8 cellular contexts compared by ENCODE assay signal in the genomic region with DNA sequence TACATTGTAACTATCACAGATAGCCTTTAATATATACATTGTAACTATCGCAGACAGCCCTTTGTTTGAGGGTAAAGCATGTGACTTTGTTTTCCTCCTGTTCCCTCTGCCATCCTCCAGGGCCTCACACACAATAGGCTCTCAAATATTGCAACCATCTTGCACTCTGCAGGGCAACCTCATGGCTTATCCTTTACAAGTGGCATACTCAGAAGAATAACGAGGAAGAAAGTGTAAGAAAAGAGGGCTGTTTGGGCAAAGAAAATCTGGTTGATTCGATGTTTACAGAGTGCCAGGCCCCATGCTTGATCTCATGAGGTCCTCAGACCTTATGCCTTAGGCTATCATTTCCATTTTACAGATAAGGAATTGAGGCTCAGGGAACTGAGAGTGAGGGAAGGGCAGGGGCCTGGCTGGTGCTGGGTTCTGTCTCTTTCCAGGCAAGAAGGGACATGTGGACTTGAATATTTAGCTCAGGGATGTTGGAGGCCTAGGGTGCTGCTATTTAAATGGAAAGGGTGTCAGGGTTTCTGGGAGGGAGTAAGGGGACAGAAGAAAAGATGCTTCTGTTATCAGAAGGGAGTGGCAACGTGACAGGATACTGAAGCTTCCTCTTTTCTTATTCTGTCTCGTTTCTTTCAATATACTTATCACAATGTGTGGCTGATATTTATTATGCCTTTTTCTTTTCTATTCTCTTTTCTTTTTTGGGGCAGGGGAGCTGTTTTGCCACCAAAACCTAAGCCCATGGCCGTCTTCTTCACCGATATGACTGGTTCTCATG. TPM values are rescaled to one million over a fixed set of nuclear protein-coding genes. Genes with fewer than 3 reads are reported as not detected.
DNase-seq lines count a peak whose midpoint lies in the region; ATAC-seq and TF ChIP-seq lines count a peak whose summit lies in the region.

No MANE protein-coding gene starts in this region.

- CTCF ChIA-PET in activated CD8-positive, alpha-beta T cell treated with anti-CD3 and anti-CD28 coated beads for 36 hours (lab: Charles Lee), result interaction anchor here (1.4 to 1.7 kb wide), 3 partner anchors 8 to 71 kb away, joined by 3 to 13 read pairs (median 6); no protein-coding TSS in a partner anchor

- no peaks in the 10 kb centered on the region for H3K9me3 Mint-ChIP-seq in activated CD8-positive, alpha-beta T cell treated with anti-CD3 and anti-CD28 coated beads for 36 hours

- H3K27me3 ChIP-seq in heart left ventricle (peaks cover 0 to 5% (median 0%) of the 10 kb centered on the region in 9 donors), kidney epithelial cell (ENCODE audit: control insufficient read depth, insufficient read depth, low read length) (no peaks in the 10 kb centered on the region), upper lobe of right lung (no peaks in the 10 kb centered on the region)

- peak overlapping the region; percentile 92 for H3K27ac Mint-ChIP-seq in activated CD8-positive, alpha-beta T cell treated with anti-CD3 and anti-CD28 coated beads for 36 hours

- H3K27me3 Mint-ChIP-seq in activated CD8-positive, alpha-beta T cell treated with anti-CD3 and anti-CD28 coated beads for 36 hours, result no peaks in the 10 kb centered on the region

- H3K36me3 Mint-ChIP-seq in activated CD8-positive, alpha-beta T cell treated with anti-CD3 and anti-CD28 coated beads for 36 hours (ENCODE audit: low read depth), result peaks cover under 1% of the 10 kb centered on the region

- 38 to 44% (median 42%) methylated on average over 7 of the region's 7 CpGs for WGBS in heart left ventricle, 4 donors

- H3K36me3 ChIP-seq in heart left ventricle, result no peaks in the 10 kb centered on the region
- no peaks in the 10 kb centered on the region for H3K36me3 ChIP-seq in kidney epithelial cell (ENCODE audit: control insufficient read depth, insufficient read depth, low read length)
- H3K36me3 ChIP-seq in upper lobe of right lung, result no peaks in the 10 kb centered on the region

- no peak for TF ChIP-seq POLR2A in heart left ventricle (IDR thresholded peaks at IDR 0.05)

- peaks cover 30% of the 10 kb centered on the region for H3K4me1 Mint-ChIP-seq in activated CD8-positive, alpha-beta T cell treated with anti-CD3 and anti-CD28 coated beads for 36 hours (ENCODE audit: low read depth)

- H3K9me3 ChIP-seq in heart left ventricle (no peaks in the 10 kb centered on the region), upper lobe of right lung (no peaks in the 10 kb centered on the region)

- H3K4me1 ChIP-seq in heart left ventricle (peaks cover 0 to 35% (median 30%) of the 10 kb centered on the region in 12 donors), upper lobe of right lung (peaks cover 23% of the 10 kb centered on the region)

- H3K27ac ChIP-seq in heart left ventricle, result peak overlapping the region in 4 of 12 donors; percentile 83 to 94 (median 88)
- no peak overlapping the region for H3K27ac ChIP-seq in upper lobe of right lung

- ATAC-seq in heart left ventricle (no peak), left cardiac atrium (no peak), upper lobe of right lung (no peak), HG03565 (IDR thresholded peaks at IDR 0.05; ENCODE audit: unreplicated experiment) (no peak)
- ATAC-seq in activated CD8-positive, alpha-beta T cell treated with anti-CD3 and anti-CD28 coated beads for 36 hours, result no peak

- POLR2A ChIA-PET in activated CD8-positive, alpha-beta T cell treated with anti-CD3 and anti-CD28 coated beads for 36 hours (lab: Charles Lee), result interaction anchor here (0.6 to 1.7 kb wide), 7 partner anchors 9 to 73 kb away, joined by 3 to 11 read pairs (median 3); no protein-coding TSS in a partner anchor

- DNase-seq in heart left ventricle, result no peak
- no peak for DNase-seq in left cardiac atrium
- no peak for DNase-seq in activated CD8-positive, alpha-beta T cell treated with anti-CD3 and anti-CD28 coated beads for 36 hours
- DNase-seq in kidney epithelial cell (ENCODE audit: low read depth), result no peak
- no peak for DNase-seq in upper lobe of right lung
- no peak for DNase-seq in stimulated activated CD4-positive, alpha-beta T cell treated with anti-CD3 and anti-CD28 coated beads, Interleukin-15, amount 100 ng/mL, for 24 hours
- no peak for DNase-seq in activated CD8-positive, alpha-beta memory T cell treated with anti-CD3 and anti-CD28 coated beads, Interleukin-2, amount 50 U/mL, for 4 hours

- H3K4me3 ChIP-seq in heart left ventricle (peak overlapping the region in 11 of 12 donors; percentile 52 to 97 (median 85)), kidney epithelial cell (ENCODE audit: low read depth, low read length) (peak overlapping the region; percentile 99), upper lobe of right lung (peak overlapping the region; percentile 98)

- intact Hi-C loops in heart left ventricle (cut with DNase I) (no loop called here), left cardiac atrium (cut with DNase I) (loop anchor here in 1 of 2 donors (10.0 kb wide), 1 partner anchor 139 kb away; the partner anchor contains the start of gene EFCAB6), upper lobe of right lung (cut with DNase I) (no loop called here)
- intact Hi-C loops in activated CD8-positive, alpha-beta T cell treated with anti-CD3 and anti-CD28 coated beads for 36 hours (cut with micrococcal nuclease), result no loop called here

- no peak for TF ChIP-seq CTCF in heart left ventricle (IDR thresholded peaks at IDR 0.05)
- no peak for TF ChIP-seq CTCF in activated CD8-positive, alpha-beta T cell treated with anti-CD3 and anti-CD28 coated beads for 36 hours (IDR thresholded peaks at IDR 0.05)
- no peak for TF ChIP-seq CTCF in kidney epithelial cell (IDR thresholded peaks at IDR 0.05; ENCODE audit: insufficient read depth, low read length, poor library complexity, severe bottlenecking)
- no peak for TF ChIP-seq CTCF in upper lobe of right lung (IDR thresholded peaks at IDR 0.05)

- H3K4me3 Mint-ChIP-seq in activated CD8-positive, alpha-beta T cell treated with anti-CD3 and anti-CD28 coated beads for 36 hours, result peak overlapping the region; percentile 91

RNA-seq across cellular contexts. Expression of gene SAMM50, which starts 1.1 kb away (rescaled TPM):
- total RNA-seq in heart left ventricle, result 10 to 100 TPM; 53.2 to 74.8 (median 68.5) TPM
- polyA plus RNA-seq in heart left ventricle, result 10 to 100 TPM; 32.5 to 54.7 TPM
- 10 to 100 TPM; 55.5 to 67.6 TPM for total RNA-seq in left cardiac atrium
- 10 to 100 TPM; 41.7 to 42.2 TPM for total RNA-seq in activated CD8-positive, alpha-beta T cell treated with anti-CD3 and anti-CD28 coated beads for 36 hours
- total RNA-seq in kidney epithelial cell, result 36.6 and 41.4 TPM in 2 replicates
- 25.7 TPM for total RNA-seq in upper lobe of right lung

RNA-seq across cellular contexts. Expression of gene PNPLA3, which starts 30.6 kb away (rescaled TPM):
- total RNA-seq in heart left ventricle (1 to 10 TPM in 1 of 9 donors, under 1 TPM in 3, not detected in 5; 0.16 to 1.9 (median 0.23) TPM), left cardiac atrium (1 to 10 TPM; 1.5 to 5.2 TPM), kidney epithelial cell (5.2 and 6.9 TPM in 2 replicates), upper lobe of right lung (3.7 TPM)
- under 1 TPM; 0.11 to 0.18 TPM for polyA plus RNA-seq in heart left ventricle
- under 1 TPM; 0.58 to 0.70 TPM for total RNA-seq in activated CD8-positive, alpha-beta T cell treated with anti-CD3 and anti-CD28 coated beads for 36 hours
